In the genomic region with DNA sequence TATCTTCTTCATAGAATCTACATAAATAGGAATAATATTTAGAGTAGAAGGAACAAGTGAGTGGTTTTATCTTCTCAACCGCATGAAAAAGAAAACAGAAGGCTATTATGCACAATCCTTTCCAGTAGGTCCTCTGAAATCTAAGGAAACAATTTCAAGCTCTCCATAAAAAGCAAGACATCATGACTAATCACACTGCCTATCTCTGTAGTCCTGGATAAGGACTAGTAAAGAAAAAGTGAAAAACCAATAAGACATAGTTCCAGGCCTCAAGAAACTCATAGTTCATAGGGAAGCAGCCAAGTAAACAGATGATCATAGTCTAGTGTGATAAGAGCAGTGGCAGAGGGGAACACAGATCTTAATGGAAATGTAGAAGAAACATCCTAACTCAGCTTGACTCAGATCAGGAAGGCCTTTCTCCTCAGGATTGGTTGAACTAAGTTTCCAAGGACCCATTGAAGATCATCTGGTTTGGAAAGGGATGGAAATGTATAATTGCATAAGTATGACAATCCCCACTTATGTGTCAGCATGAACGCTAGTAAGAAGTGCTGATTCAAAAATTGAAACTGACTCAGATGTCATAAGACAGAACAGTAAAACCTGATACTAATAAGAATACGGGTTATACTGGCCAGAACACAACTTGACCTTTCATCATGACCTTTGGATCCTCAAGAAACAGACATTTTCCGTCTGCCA, we compare ENCODE assay signal across 13 cellular contexts.
DNase-seq lines count a peak whose midpoint lies in the region; ATAC-seq and TF ChIP-seq lines count a peak whose summit lies in the region.
"Had no signal": no experiment of that assay in that cellular context is flagged by ENCODE, and none has a peak within 500 bp of the region (broad histone marks: within the 10 kb centered on the region; RNA-seq: fewer than 3 reads in every experiment).

No MANE protein-coding gene starts in this region.

- in situ Hi-C loops in mammary epithelial cell (cut with MboI; ENCODE audit: low sequenced_read_pairs in 2 of 2): no loop called here

- H3K27ac Mint-ChIP-seq in Caco-2 (ENCODE audit: unreplicated experiment): no peak overlapping the region
- no peak overlapping the region for H3K27ac Mint-ChIP-seq in stimulated activated naive CD8-positive, alpha-beta T cell treated with anti-CD3 and anti-CD28 coated beads, Interleukin-15, amount 100 ng/mL, for 72 hours

- H3K4me1 Mint-ChIP-seq in Caco-2 (ENCODE audit: low read depth, unreplicated experiment): no peaks in the 10 kb centered on the region
- no peaks in the 10 kb centered on the region for H3K4me1 Mint-ChIP-seq in stimulated activated naive CD8-positive, alpha-beta T cell treated with anti-CD3 and anti-CD28 coated beads, Interleukin-15, amount 100 ng/mL, for 72 hours

- no peaks in the 10 kb centered on the region for H3K27me3 Mint-ChIP-seq in Caco-2 (ENCODE audit: insufficient read depth, unreplicated experiment)
- no peaks in the 10 kb centered on the region for H3K27me3 Mint-ChIP-seq in stimulated activated naive CD8-positive, alpha-beta T cell treated with anti-CD3 and anti-CD28 coated beads, Interleukin-15, amount 100 ng/mL, for 72 hours

- H3K36me3 ChIP-seq in mammary epithelial cell (ENCODE audit: insufficient read depth, low read length): no peaks in the 10 kb centered on the region
- no peaks in the 10 kb centered on the region for H3K36me3 ChIP-seq in smooth muscle cell (ENCODE audit: low read depth)
- H3K36me3 ChIP-seq in Caco-2 (ENCODE audit: control insufficient read depth, insufficient read depth, low read length): no peaks in the 10 kb centered on the region

- H3K27me3 ChIP-seq in mammary epithelial cell (ENCODE audit: insufficient read depth, low read length) (no peaks in the 10 kb centered on the region), smooth muscle cell (ENCODE audit: low read depth) (no peaks in the 10 kb centered on the region), Caco-2 (replicated peaks; ENCODE audit: control insufficient read depth, insufficient read depth, low read length) (no peaks in the 10 kb centered on the region)

- H3K9ac ChIP-seq in mammary epithelial cell (ENCODE audit: insufficient read depth, low read length) (no peak overlapping the region), smooth muscle cell (ENCODE audit: low read depth) (no peak overlapping the region)

- H2AFZ ChIP-seq in mammary epithelial cell (ENCODE audit: low read depth, low read length): no peak overlapping the region
- H2AFZ ChIP-seq in smooth muscle cell (ENCODE audit: low read depth): no peak overlapping the region

- H3K79me2 ChIP-seq in mammary epithelial cell (ENCODE audit: insufficient read depth, low read length) (no peaks in the 10 kb centered on the region), smooth muscle cell (ENCODE audit: low read depth) (no peaks in the 10 kb centered on the region)

- CTCF ChIA-PET in mammary epithelial cell (lab: Charles Lee; ENCODE audit: low non-redundant PET) (no interaction called here), Caco-2 (lab: Charles Lee) (no interaction called here)

- BruUV-seq in mammary epithelial cell (replicated peaks; lab: Mats Ljungman, UMichigan) (no TSS peak), Caco-2 (replicated peaks; lab: Mats Ljungman, UMichigan) (no TSS peak)

- H3K27ac ChIP-seq in mammary epithelial cell (ENCODE audit: insufficient read depth, low read depth, low read length) (no peak overlapping the region), smooth muscle cell (ENCODE audit: low read depth) (peak overlapping the region; percentile 75)
- H3K27ac ChIP-seq: SK-N-MC had no signal

- H4K20me1 ChIP-seq in mammary epithelial cell (ENCODE audit: insufficient read depth, low read length) (no peaks in the 10 kb centered on the region), smooth muscle cell (ENCODE audit: low read depth) (no peaks in the 10 kb centered on the region)

- ATAC-seq in GM18867 (IDR thresholded peaks at IDR 0.05; ENCODE audit: unreplicated experiment) (peak; percentile 66), HG02884 (IDR thresholded peaks at IDR 0.05; ENCODE audit: unreplicated experiment) (peak; percentile 72)
- no peak for ATAC-seq in stimulated activated naive CD8-positive, alpha-beta T cell treated with anti-CD3 and anti-CD28 coated beads, Interleukin-15, amount 100 ng/mL, for 72 hours
- ATAC-seq: HCT116 had no signal

- POLR2A ChIA-PET in Caco-2 (lab: Charles Lee): no interaction called here

- intact Hi-C loops in mammary epithelial cell (cut with micrococcal nuclease) (no loop called here), Caco-2 (cut with micrococcal nuclease; ENCODE audit: unreplicated experiment) (no loop called here)

- dilution Hi-C loops in mammary epithelial cell (cut with HindIII; ENCODE audit: low sequenced_read_pairs): no loop called here

- DNase-seq in mammary epithelial cell: peak; percentile 49
- DNase-seq in smooth muscle cell (lab: John Stamatoyannopoulos, UW; ENCODE audit: unreplicated experiment): no peak
- DNase-seq in RPMI8226: no peak
- DNase-seq in Caco-2: no peak
- no peak for DNase-seq in stimulated activated naive CD8-positive, alpha-beta T cell treated with anti-CD3 and anti-CD28 coated beads, Interleukin-15, amount 100 ng/mL, for 72 hours
- DNase-seq in NAMALWA (ENCODE audit: low spot score): no peak
- DNase-seq: DMS 273 treated with DMSO at 0.1 percent for 48 hours, NCI-H1105 treated with DMSO at 0.1 percent for 48 hours, NCI-H82 had no signal

- no peaks in the 10 kb centered on the region for H3K9me3 ChIP-seq in mammary epithelial cell (replicated peaks; ENCODE audit: insufficient read depth, low read length)
- no peaks in the 10 kb centered on the region for H3K9me3 ChIP-seq in smooth muscle cell (replicated peaks; ENCODE audit: low read depth)
- no peaks in the 10 kb centered on the region for H3K9me3 ChIP-seq in Caco-2

- TF ChIP-seq CTCF in mammary epithelial cell (conservative IDR thresholded peaks at IDR 0.05 in 1 of 2, IDR thresholded peaks at IDR 0.05 in 1 of 2; ENCODE audit: extremely low read depth in 1 of 2, insufficient read depth in 1 of 2, low read depth in 1 of 2, low read length in 2 of 2): no peak
- no peak for TF ChIP-seq CTCF in smooth muscle cell (IDR thresholded peaks at IDR 0.05; ENCODE audit: borderline replicate concordance, insufficient read depth, poor library complexity, severe bottlenecking)
- TF ChIP-seq CTCF in Caco-2 (IDR thresholded peaks at IDR 0.05; ENCODE audit: insufficient read depth in 1 of 2, low read depth in 1 of 2, low read length in 1 of 2, severe bottlenecking in 1 of 2, unreplicated experiment in 1 of 2): no peak

- H3K4me3 ChIP-seq in mammary epithelial cell (replicated peaks in 1 of 3; ENCODE audit: insufficient read depth in 1 of 3, low read depth in 2 of 3, low read length in 3 of 3) (no peak overlapping the region), smooth muscle cell (no peak overlapping the region), Caco-2 (ENCODE audit: low read depth, low read length) (no peak overlapping the region)
- H3K4me3 ChIP-seq: SK-N-MC had no signal

- H3K4me2 ChIP-seq in mammary epithelial cell (ENCODE audit: insufficient read depth, low read depth, low read length) (no peak overlapping the region), smooth muscle cell (peak overlapping the region; percentile 15)

- no peaks in the 10 kb centered on the region for H3K9me3 Mint-ChIP-seq in Caco-2 (ENCODE audit: unreplicated experiment)
- H3K9me3 Mint-ChIP-seq in stimulated activated naive CD8-positive, alpha-beta T cell treated with anti-CD3 and anti-CD28 coated beads, Interleukin-15, amount 100 ng/mL, for 72 hours: no peaks in the 10 kb centered on the region

- H3F3A ChIP-seq in smooth muscle cell (ENCODE audit: low read depth): no peaks in the 10 kb centered on the region

- H3K36me3 Mint-ChIP-seq in Caco-2 (ENCODE audit: insufficient read depth, unreplicated experiment): no peaks in the 10 kb centered on the region

- WGBS in mammary epithelial cell (ENCODE audit: low coverage, missing lambda C conversion rate): 76% methylated on average over 3 of the region's 4 CpGs
- 40% methylated on average over 4 of the region's 4 CpGs for WGBS in smooth muscle cell (ENCODE audit: low lambda C conversion rate)

- no peak overlapping the region for H3K4me3 Mint-ChIP-seq in Caco-2 (ENCODE audit: unreplicated experiment)
- no peak overlapping the region for H3K4me3 Mint-ChIP-seq in stimulated activated naive CD8-positive, alpha-beta T cell treated with anti-CD3 and anti-CD28 coated beads, Interleukin-15, amount 100 ng/mL, for 72 hours

- no peaks in the 10 kb centered on the region for H3K4me1 ChIP-seq in mammary epithelial cell (ENCODE audit: insufficient read depth, low read length)
- H3K4me1 ChIP-seq in smooth muscle cell (ENCODE audit: low read depth): peaks cover 10% of the 10 kb centered on the region
- H3K4me1 ChIP-seq in Caco-2: no peaks in the 10 kb centered on the region
